In the genomic region with DNA sequence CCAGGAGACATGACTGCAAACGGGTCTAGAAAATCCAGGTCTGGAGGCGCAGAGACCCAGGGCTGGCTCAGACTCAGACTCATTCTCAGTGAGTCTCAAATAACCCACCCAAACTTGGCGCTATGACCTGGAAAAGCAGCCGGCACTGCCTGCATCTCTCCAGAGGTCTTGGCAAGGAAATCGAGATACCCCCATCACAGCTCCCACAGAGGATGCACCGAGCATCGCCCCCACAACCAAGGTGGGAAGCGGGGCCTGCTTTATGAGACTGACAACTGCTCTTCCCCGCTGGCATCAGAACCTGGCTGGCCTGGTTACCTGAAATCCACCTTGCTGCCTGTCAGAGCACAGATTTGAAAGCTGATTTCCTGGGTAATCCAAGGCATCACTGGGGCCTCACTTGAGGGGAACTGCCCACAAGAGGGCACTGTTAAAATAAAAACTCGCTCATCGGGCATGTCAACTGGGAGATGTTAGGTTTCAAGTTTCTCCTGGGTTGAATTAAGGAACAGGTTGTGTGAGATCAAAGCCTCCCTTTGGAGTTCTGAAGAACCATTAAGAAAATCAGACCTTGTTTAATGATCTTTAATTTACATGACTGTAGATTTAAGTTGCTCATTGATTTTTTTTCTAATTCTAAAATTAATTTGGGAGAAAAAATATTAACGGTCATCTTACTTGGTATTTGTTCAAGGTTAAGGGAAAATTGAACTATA, we compare ENCODE assay signal across 8 cellular contexts. TPM values are rescaled to one million over a fixed set of nuclear protein-coding genes. Genes with fewer than 3 reads are reported as not detected.
DNase-seq lines count a peak whose midpoint lies in the region; ATAC-seq and TF ChIP-seq lines count a peak whose summit lies in the region.

No MANE protein-coding gene starts in this region.

- ATAC-seq in HG03108 (IDR thresholded peaks at IDR 0.05; ENCODE audit: unreplicated experiment) = no peak

- peak; percentile 50; the same call in 1 of the 2 replicates for TF ChIP-seq CTCF in GM12875 (IDR thresholded peaks at IDR 0.05; ENCODE audit: borderline replicate concordance, insufficient read depth, low read depth, low read length)
- no peak for TF ChIP-seq CTCF in coronary artery (IDR thresholded peaks at IDR 0.05)

- H3K27ac ChIP-seq in coronary artery = no peak overlapping the region

- DNase-seq in AML-193 (lab: John Stamatoyannopoulos, UW) = peak; percentile 14 to 20
- peak; percentile 63 for DNase-seq in NCI-H1105 treated with DMSO at 0.1 percent for 48 hours (lab: John Stamatoyannopoulos, UW)
- DNase-seq in UCSD-AML1 (lab: John Stamatoyannopoulos, UW; ENCODE audit: unreplicated experiment) = peak; percentile 31
- peak; percentile 66 for DNase-seq in germinal center (ENCODE audit: low spot score)
- peak; percentile 50 for DNase-seq in renal cortical epithelial cell (ENCODE audit: low read depth)
- DNase-seq in coronary artery (ENCODE audit: low spot score) = no peak

- H3K4me3 ChIP-seq in GM12875 (ENCODE audit: low read depth, low read length) (no peak overlapping the region), coronary artery (no peak overlapping the region)

RNA-seq across cellular contexts. Expression of a gene that starts 55.0 kb away (rescaled TPM):
- 9.6 and 18.6 TPM in 2 replicates for total RNA-seq in renal cortical epithelial cell
